In genomic region chr12:96198970-96199369, GRCh38 we compare ENCODE assay signal across 1 cellular context.
TF ChIP-seq lines count a peak whose summit lies in the region.

No MANE protein-coding gene starts in this region.

TF ChIP-seq in HCT116, 20 proteins besides CTCF, POLR2A, EP300 and RAD21 (continued from another document):
- TF ChIP-seq REST (IDR thresholded peaks at IDR 0.05; ENCODE audit: low read depth) (no peak), ZFX (IDR thresholded peaks at IDR 0.05) (no peak)
